Comparison of ENCODE assay signal across 12 cellular contexts in genomic region chr3:189040934-189041333, GRCh38.
"Had no signal": no experiment of that assay in that cellular context is flagged by ENCODE, and none has a peak within 500 bp of the region (broad histone marks: within the 10 kb centered on the region; RNA-seq: fewer than 3 reads in every experiment).

No MANE protein-coding gene starts in this region.

- H3K4me1 ChIP-seq: body of pancreas, colonic mucosa, esophagus muscularis mucosa, psoas muscle, suprapubic skin had no signal

- H3K27ac ChIP-seq: body of pancreas, colonic mucosa, esophagus muscularis mucosa, hepatocyte, psoas muscle, suprapubic skin, VCaP had no signal

- H3K36me3 Mint-ChIP-seq: activated CD4-positive, alpha-beta memory T cell treated with anti-CD3 and anti-CD28 coated beads for 36 hours; activated naive CD4-positive, alpha-beta T cell treated with anti-CD3 and anti-CD28 coated beads, Interleukin-2, amount 50 U/mL, for 72 hours had no signal

- DNase-seq: activated gamma-delta T cell, amygdala, midbrain, psoas muscle had no signal

- H3K36me3 ChIP-seq: colonic mucosa, esophagus muscularis mucosa, suprapubic skin had no signal

- H3K9me3 ChIP-seq: body of pancreas, colonic mucosa, esophagus muscularis mucosa, psoas muscle, suprapubic skin had no signal

- H3K27me3 Mint-ChIP-seq: activated CD4-positive, alpha-beta memory T cell treated with anti-CD3 and anti-CD28 coated beads for 36 hours had no signal

- H3K9me3 Mint-ChIP-seq: activated CD4-positive, alpha-beta memory T cell treated with anti-CD3 and anti-CD28 coated beads for 36 hours had no signal

- H3K4me3 ChIP-seq: body of pancreas, colonic mucosa, esophagus muscularis mucosa, hepatocyte, psoas muscle, suprapubic skin had no signal

- H3K27ac Mint-ChIP-seq: activated naive CD4-positive, alpha-beta T cell treated with anti-CD3 and anti-CD28 coated beads, Interleukin-2, amount 50 U/mL, for 72 hours had no signal

- H3K27me3 ChIP-seq: body of pancreas, colonic mucosa, esophagus muscularis mucosa, hepatocyte, suprapubic skin had no signal

- H3K4me3 Mint-ChIP-seq: activated CD4-positive, alpha-beta memory T cell treated with anti-CD3 and anti-CD28 coated beads for 36 hours had no signal
